ENCODE assay signal across 8 cellular contexts in the genomic region with DNA sequence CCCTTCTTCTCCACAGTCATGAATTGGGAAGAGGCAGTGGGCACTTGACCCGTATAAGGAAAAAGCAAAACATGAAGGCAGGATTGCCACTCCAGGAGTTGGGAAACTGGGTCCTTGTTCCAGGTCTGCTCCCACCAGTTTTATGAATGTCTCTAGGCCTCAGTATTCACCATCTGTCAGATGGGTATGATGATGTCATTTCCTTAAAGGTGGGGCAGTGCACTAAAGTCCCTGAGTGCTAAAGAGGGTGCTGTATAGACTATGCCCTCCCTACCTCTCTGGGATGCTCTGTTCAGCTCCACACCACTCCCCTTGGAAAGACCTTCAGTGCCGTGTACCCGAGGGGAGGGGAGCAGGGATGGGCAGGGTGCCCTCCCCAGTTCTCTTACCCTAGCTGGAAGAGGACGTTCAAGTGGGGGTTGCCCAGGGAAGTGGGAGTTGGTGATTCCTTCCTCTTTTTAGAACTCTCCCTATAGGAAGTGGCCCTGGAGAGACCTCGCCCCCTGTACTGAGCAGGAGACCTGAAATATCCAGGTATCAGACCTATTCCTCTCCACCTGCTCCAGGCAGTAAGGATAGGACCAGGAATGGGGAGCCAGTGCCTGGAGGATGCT. TPM values are rescaled to one million over a fixed set of nuclear protein-coding genes. Genes with fewer than 3 reads are reported as not detected.
DNase-seq lines count a peak whose midpoint lies in the region; ATAC-seq and TF ChIP-seq lines count a peak whose summit lies in the region.

No MANE protein-coding gene starts in this region.

- H3K27ac Mint-ChIP-seq in naive thymus-derived CD4-positive, alpha-beta T cell = peak overlapping the region; percentile 75 to 95 (median 93)

- ATAC-seq in naive thymus-derived CD4-positive, alpha-beta T cell = no peak
- no peak for ATAC-seq in HG03159 (IDR thresholded peaks at IDR 0.05; ENCODE audit: unreplicated experiment)

- intact Hi-C loops in naive thymus-derived CD4-positive, alpha-beta T cell (cut with micrococcal nuclease) = loop anchor here (1.0 to 10.0 kb wide), 10 partner anchors 11 to 327 kb away; partner anchors contain the start of gene LASP1NB (in 2 of the 2)

- H3K9me3 ChIP-seq in Karpas-422 (ENCODE audit: low read length) = no peaks in the 10 kb centered on the region
- no peaks in the 10 kb centered on the region for H3K9me3 ChIP-seq in naive thymus-derived CD4-positive, alpha-beta T cell (ENCODE audit: control insufficient read depth in 2 of 3, low read length in 3 of 3)
- no peaks in the 10 kb centered on the region for H3K9me3 ChIP-seq in WERI-Rb-1 (ENCODE audit: severe bottlenecking)

- peaks cover 3% of the 10 kb centered on the region; the same call in 1 of the 2 replicates for H4K20me1 ChIP-seq in Karpas-422 (ENCODE audit: insufficient read depth, low read depth, low read length)

- peaks cover 0 to 12% (median 0%) of the 10 kb centered on the region in 11 donors for H3K9me3 Mint-ChIP-seq in naive thymus-derived CD4-positive, alpha-beta T cell

- peak overlapping the region; percentile 90 to 100 (median 98) for H3K4me3 Mint-ChIP-seq in naive thymus-derived CD4-positive, alpha-beta T cell

- DNase-seq in AG09309 (ENCODE audit: low read depth) (no peak), Karpas-422 (no peak), caudate nucleus (lab: John Stamatoyannopoulos, UW) (no peak), NCI-H1417 (lab: John Stamatoyannopoulos, UW) (no peak), WERI-Rb-1 (no peak), SKM-1 treated with dmso at 0.1 percent for 144 hours (lab: John Stamatoyannopoulos, UW; ENCODE audit: unreplicated experiment) (no peak)
- DNase-seq in naive thymus-derived CD4-positive, alpha-beta T cell = no peak

- TF ChIP-seq CTCF in AG09309 (IDR thresholded peaks at IDR 0.05; ENCODE audit: control insufficient read depth, insufficient read depth, low read depth, low read length, missing control alignments) = no peak
- TF ChIP-seq CTCF in WERI-Rb-1 (IDR thresholded peaks at IDR 0.05; ENCODE audit: low read depth, low read length) = no peak

- peaks cover 68% of the 10 kb centered on the region for H3K79me2 ChIP-seq in Karpas-422 (ENCODE audit: low read length)

- CTCF ChIA-PET in naive thymus-derived CD4-positive, alpha-beta T cell (lab: Charles Lee) = interaction anchor here (0.9 to 3.6 kb wide), 6 partner anchors 10 to 281 kb away, joined by 3 to 18 read pairs (median 5); partner anchors contain the start of genes CWC25 and RPL23

- H3K36me3 ChIP-seq in Karpas-422 (ENCODE audit: insufficient read depth, low read length) = peaks cover 3% of the 10 kb centered on the region; the same call in 1 of the 2 replicates
- H3K36me3 ChIP-seq in naive thymus-derived CD4-positive, alpha-beta T cell (ENCODE audit: control insufficient read depth in 2 of 3, insufficient read depth in 3 of 3, low read length in 3 of 3) = peaks cover 0 to 10% (median 0%) of the 10 kb centered on the region in 3 experiments
- peaks cover 4% of the 10 kb centered on the region for H3K36me3 ChIP-seq in WERI-Rb-1

- peaks cover 0 to 5% (median 4%) of the 10 kb centered on the region in 5 donors for H3K36me3 Mint-ChIP-seq in naive thymus-derived CD4-positive, alpha-beta T cell

- peaks cover 44 to 81% (median 74%) of the 10 kb centered on the region in 7 donors for H3K4me1 Mint-ChIP-seq in naive thymus-derived CD4-positive, alpha-beta T cell

- H3K4me3 ChIP-seq in AG09309 (ENCODE audit: control insufficient read depth, low read depth, low read length) = peak overlapping the region; percentile 99
- H3K4me3 ChIP-seq in Karpas-422 (ENCODE audit: low read length) = peak overlapping the region; percentile 99
- peak overlapping the region; percentile 98 for H3K4me3 ChIP-seq in naive thymus-derived CD4-positive, alpha-beta T cell (ENCODE audit: low read length)
- no peak overlapping the region for H3K4me3 ChIP-seq in WERI-Rb-1 (ENCODE audit: low read depth, low read length)

- H3K9ac ChIP-seq in Karpas-422 (ENCODE audit: low read length) = peak overlapping the region; percentile 100

- peak overlapping the region; percentile 80 for H3K27ac ChIP-seq in Karpas-422 (ENCODE audit: low read length)
- H3K27ac ChIP-seq in caudate nucleus (ENCODE audit: low read depth, low read length) = peak overlapping the region; percentile 24
- peak overlapping the region; percentile 88 for H3K27ac ChIP-seq in naive thymus-derived CD4-positive, alpha-beta T cell (ENCODE audit: low read depth, low read length)
- no peak overlapping the region for H3K27ac ChIP-seq in WERI-Rb-1

- no peaks in the 10 kb centered on the region for H3K9me2 ChIP-seq in Karpas-422 (replicated peaks; ENCODE audit: insufficient read depth, low read length)

- H3K27me3 ChIP-seq in Karpas-422 (ENCODE audit: low read length) = no peaks in the 10 kb centered on the region
- no peaks in the 10 kb centered on the region for H3K27me3 ChIP-seq in naive thymus-derived CD4-positive, alpha-beta T cell (ENCODE audit: control insufficient read depth in 2 of 2, insufficient read depth in 2 of 2, low read length in 2 of 2)
- H3K27me3 ChIP-seq in WERI-Rb-1 (ENCODE audit: insufficient read depth, low read depth, severe bottlenecking) = no peaks in the 10 kb centered on the region

- peaks cover 0 to 3% (median 0%) of the 10 kb centered on the region in 5 donors for H3K27me3 Mint-ChIP-seq in naive thymus-derived CD4-positive, alpha-beta T cell

- H3K4me1 ChIP-seq in Karpas-422 (ENCODE audit: low read length) = peaks cover 74% of the 10 kb centered on the region
- H3K4me1 ChIP-seq in naive thymus-derived CD4-positive, alpha-beta T cell (ENCODE audit: control insufficient read depth in 2 of 2, insufficient read depth in 2 of 2, low read length in 2 of 2) = peaks cover 50 to 61% of the 10 kb centered on the region in 2 donors

- H2AFZ ChIP-seq in Karpas-422 (ENCODE audit: low read length) = no peak overlapping the region

- peak overlapping the region; percentile 90 for H3K4me2 ChIP-seq in Karpas-422 (ENCODE audit: low read depth, low read length, poor library complexity, severe bottlenecking)

- POLR2A ChIA-PET in naive thymus-derived CD4-positive, alpha-beta T cell (lab: Charles Lee) = interaction anchor here (0.6 to 8.4 kb wide), 14 partner anchors 9 to 73 kb away, joined by 3 to 171 read pairs (median 6); partner anchors contain the start of genes CWC25, LASP1NB, PIP4K2B and RPL23

RNA-seq across cellular contexts. Expression of gene LASP1, which starts 2.2 kb away (rescaled TPM):
- total RNA-seq in Karpas-422 (2014; rRNA removed; shearing (Covaris generic); ENCODE audit: low replicate concordance) = 59.3 and 85.0 TPM in 2 replicates
- total RNA-seq in naive thymus-derived CD4-positive, alpha-beta T cell = 100 to 1,000 TPM in 4 of 5 experiments, 10 to 100 TPM in 1; 75.3 to 199 (median 113) TPM
- 10 to 100 TPM; 43.4 to 54.5 TPM for polyA plus RNA-seq in naive thymus-derived CD4-positive, alpha-beta T cell

RNA-seq across cellular contexts. Expression of gene RPL23, which starts 18.6 kb away (rescaled TPM):
- total RNA-seq in Karpas-422 (2014; rRNA removed; shearing (Covaris generic); ENCODE audit: low replicate concordance) = 2,394 and 2,712 TPM in 2 replicates
- 1,000 to 10,000 TPM; 1,312 to 2,438 (median 1,877) TPM for total RNA-seq in naive thymus-derived CD4-positive, alpha-beta T cell
- polyA plus RNA-seq in naive thymus-derived CD4-positive, alpha-beta T cell = 1,000 to 10,000 TPM; 1,326 to 1,996 TPM

RNA-seq across cellular contexts. Expression of gene CWC25, which starts 47.0 kb away (rescaled TPM):
- 11.8 and 12.7 TPM in 2 replicates for total RNA-seq in Karpas-422 (2014; rRNA removed; shearing (Covaris generic); ENCODE audit: low replicate concordance)
- total RNA-seq in naive thymus-derived CD4-positive, alpha-beta T cell = 10 to 100 TPM; 33.0 to 69.5 (median 53.4) TPM
- 1 to 10 TPM; 5.0 to 8.5 TPM for polyA plus RNA-seq in naive thymus-derived CD4-positive, alpha-beta T cell
